In the genomic region with DNA sequence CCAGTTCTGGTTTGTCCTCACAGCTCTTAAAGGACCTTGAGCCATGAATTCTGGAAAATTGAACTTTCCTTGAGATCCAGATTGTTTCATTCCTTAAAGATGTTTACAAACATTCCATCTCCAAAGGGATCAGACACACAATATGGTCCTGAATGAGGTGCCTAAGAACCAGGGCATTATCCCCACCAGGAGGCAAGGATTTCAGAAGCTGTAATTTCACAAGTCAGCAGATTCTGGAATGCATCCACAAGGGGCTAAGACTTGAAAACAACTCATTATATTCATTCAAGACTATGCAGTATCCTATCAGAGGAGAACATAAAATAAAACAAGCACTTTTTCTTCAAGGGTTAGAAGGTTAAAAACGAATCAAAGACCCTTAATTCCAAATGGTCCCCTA, we compare ENCODE assay signal across 31 cellular contexts. TPM values are rescaled to one million over a fixed set of nuclear protein-coding genes. Genes with fewer than 3 reads are reported as not detected.
"Had no signal": no experiment of that assay in that cellular context is flagged by ENCODE, and none has a peak within 500 bp of the region (broad histone marks: within the 10 kb centered on the region; RNA-seq: fewer than 3 reads in every experiment).

No MANE protein-coding gene starts in this region.

- H3K4me1 Mint-ChIP-seq: naive thymus-derived CD4-positive, alpha-beta T cell; nephron; stimulated activated memory B cell treated with anti-CD40 and anti-IgM and Interleukin-4, amounts not matched to agents 10 μg/mL and 1 μg/mL and 100 μg/mL, for 72 hours had no signal

- H3K27me3 Mint-ChIP-seq: stimulated activated memory B cell treated with anti-CD40 and anti-IgM and Interleukin-4, amounts not matched to agents 10 μg/mL and 1 μg/mL and 100 μg/mL, for 72 hours had no signal

- H3K27me3 ChIP-seq: dorsolateral prefrontal cortex, gastrocnemius medialis, hepatocyte, left lung, right atrium auricular region, sigmoid colon, testis, tibial artery had no signal

- H3K4me3 Mint-ChIP-seq: naive thymus-derived CD4-positive, alpha-beta T cell; nephron; stimulated activated memory B cell treated with anti-CD40 and anti-IgM and Interleukin-4, amounts not matched to agents 10 μg/mL and 1 μg/mL and 100 μg/mL, for 72 hours; type B pancreatic cell had no signal

- FAIRE-seq: colon, islet of Langerhans had no signal

- H3K9me3 Mint-ChIP-seq: nephron, type B pancreatic cell had no signal

- H3K4me1 ChIP-seq: gastrocnemius medialis, heart left ventricle, left lung, prostate gland, right atrium auricular region, sigmoid colon, testis, tibial artery had no signal

- H2AFZ ChIP-seq: hepatocyte had no signal

- H3K4me3 ChIP-seq: dorsolateral prefrontal cortex, gastrocnemius medialis, heart left ventricle, hepatocyte, left lung, prostate gland, right atrium auricular region, sigmoid colon, testis, tibial artery had no signal

- H3K36me3 ChIP-seq: gastrocnemius medialis, heart left ventricle, left lung, prostate gland, right atrium auricular region, sigmoid colon, tibial artery had no signal

- H3K27ac Mint-ChIP-seq: naive thymus-derived CD4-positive, alpha-beta T cell; nephron; stimulated activated memory B cell treated with anti-CD40 and anti-IgM and Interleukin-4, amounts not matched to agents 10 μg/mL and 1 μg/mL and 100 μg/mL, for 72 hours; type B pancreatic cell had no signal

- DNase-seq: dorsolateral prefrontal cortex; effector CD4-positive, alpha-beta T cell; foreskin fibroblast; gastrocnemius medialis; heart left ventricle; left cardiac atrium; left lung; mesenchymal stem cell; midbrain; naive thymus-derived CD4-positive, alpha-beta T cell; nucleus accumbens; sigmoid colon; stimulated activated CD4-positive, alpha-beta T cell treated with anti-CD3 and anti-CD28 coated beads, Interleukin-2, amount 100 ng/mL, for 24 hours; stimulated activated CD4-positive, alpha-beta T cell treated with anti-CD3 and anti-CD28 coated beads, Interleukin-4, amount 100 ng/mL, for 24 hours; stimulated activated naive CD8-positive, alpha-beta T cell treated with anti-CD3 and anti-CD28 coated beads, Interleukin-15, Interleukin-2, amounts not matched to agents 100 U/mL and 50 U/mL, for 24 hours; substantia nigra; testis; tibial artery had no signal

- H3K36me3 Mint-ChIP-seq: naive thymus-derived CD4-positive, alpha-beta T cell; stimulated activated memory B cell treated with anti-CD40 and anti-IgM and Interleukin-4, amounts not matched to agents 10 μg/mL and 1 μg/mL and 100 μg/mL, for 72 hours; type B pancreatic cell had no signal

- ATAC-seq: esophagus mucosa; gastrocnemius medialis; heart left ventricle; left cardiac atrium; left lung; naive thymus-derived CD4-positive, alpha-beta T cell; stimulated activated memory B cell treated with anti-CD40 and anti-IgM and Interleukin-4, amounts not matched to agents 10 μg/mL and 1 μg/mL and 100 μg/mL, for 72 hours; stimulated activated naive CD8-positive, alpha-beta T cell treated with anti-CD3 and anti-CD28 coated beads, Interleukin-15, Interleukin-2, amounts not matched to agents 100 U/mL and 50 U/mL, for 24 hours had no signal

- H3K79me2 ChIP-seq: hepatocyte had no signal

- H3K27ac ChIP-seq: dorsolateral prefrontal cortex, epithelial cell of prostate, gastrocnemius medialis, heart left ventricle, hepatocyte, left lung, prostate gland, right atrium auricular region, sigmoid colon, testis, tibial artery had no signal

- H3K4me2 ChIP-seq: hepatocyte had no signal

- H3K9me3 ChIP-seq: gastrocnemius medialis, heart left ventricle, left lung, prostate gland, right atrium auricular region, sigmoid colon, testis, tibial artery had no signal

RNA-seq across cellular contexts. Expression of a gene that starts 15.1 kb away (rescaled TPM):
- total RNA-seq: esophagus mucosa; gastrocnemius medialis; kidney epithelial cell; lung microvascular endothelial cell; naive thymus-derived CD4-positive, alpha-beta T cell; osteocyte had no signal
- polyA plus RNA-seq: heart left ventricle; naive thymus-derived CD4-positive, alpha-beta T cell had no signal
